Comparison of ENCODE assay signal across 9 cellular contexts in the genomic region with DNA sequence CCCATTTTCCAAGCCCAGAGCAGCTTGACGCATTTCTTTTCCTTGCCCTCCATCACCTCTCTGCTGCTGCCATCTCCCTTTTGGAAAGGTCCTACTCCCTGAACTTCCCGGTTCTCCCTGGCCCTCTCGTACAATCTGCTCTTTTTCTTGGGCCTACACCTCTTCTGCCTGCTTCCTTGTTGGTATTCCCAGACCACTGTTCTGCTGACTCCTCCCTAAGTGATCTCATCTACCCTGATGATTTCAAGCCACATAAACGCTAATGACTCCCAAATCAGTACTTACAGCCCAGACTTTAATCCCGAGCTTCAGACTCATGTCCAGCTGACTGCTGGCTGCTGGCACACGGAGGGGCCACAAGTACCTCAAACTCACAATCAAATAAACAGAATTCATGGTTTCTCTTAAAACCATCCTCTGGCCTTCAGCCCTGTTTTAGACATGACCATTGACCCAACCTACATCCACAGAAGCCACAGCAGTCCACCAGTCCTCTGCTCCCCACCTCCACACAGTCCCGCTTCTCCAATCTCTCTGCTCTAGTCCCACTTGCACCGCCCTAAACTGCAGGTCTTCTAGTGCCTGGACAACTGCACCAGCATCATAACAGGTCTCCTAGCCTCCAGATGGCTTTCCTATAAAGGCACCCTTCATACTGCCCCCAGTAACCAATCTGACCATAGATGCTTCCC. TPM values are rescaled to one million over a fixed set of nuclear protein-coding genes. Genes with fewer than 3 reads are reported as not detected.
DNase-seq lines count a peak whose midpoint lies in the region; ATAC-seq, FAIRE-seq and TF ChIP-seq lines count a peak whose summit lies in the region.
"Had no signal": no experiment of that assay in that cellular context is flagged by ENCODE, and none has a peak within 500 bp of the region (broad histone marks: within the 10 kb centered on the region; RNA-seq: fewer than 3 reads in every experiment).

No MANE protein-coding gene starts in this region.

- no peak overlapping the region for H2BK5ac ChIP-seq in mesenchymal stem cell (ENCODE audit: low read depth, low read length, poor library complexity, severe bottlenecking)

- POLR2A ChIA-PET in AG04449 (lab: Yijun Ruan, JAX) (no interaction called here), HCT116 (lab: Charles Lee) (no interaction called here), K562 (lab: Yijun Ruan, JAX) (interaction anchor here (0.6 to 1.1 kb wide), 3 partner anchors 12 to 255 kb away, joined by 3 read pairs; no protein-coding TSS in a partner anchor)

- TF ChIP-seq CTCF in AG04449 (IDR thresholded peaks at IDR 0.05; ENCODE audit: insufficient read depth, low read length, missing control alignments) (no peak), HCT116 (IDR thresholded peaks at IDR 0.05 in 2 of 3, conservative IDR thresholded peaks at IDR 0.05 in 1 of 3; ENCODE audit: borderline replicate concordance in 1 of 3, insufficient read depth in 1 of 3, low read depth in 2 of 3, low read length in 2 of 3) (no peak), K562 (IDR thresholded peaks at IDR 0.05 in 2 of 3, conservative IDR thresholded peaks at IDR 0.05 in 1 of 3; ENCODE audit: insufficient read depth in 2 of 3, low read depth in 1 of 3, low read length in 3 of 3) (no peak)

- DNase-seq in AG04449 (ENCODE audit: low read depth, low spot score) (peak; percentile 80), HCT116 (ENCODE audit: low read depth, low spot score) (no peak), K562 (ENCODE audit: extremely low read depth in 1 of 4, low spot score in 3 of 4) (peak in 1 of 4 experiments; percentile 7), mesenchymal stem cell (peak; percentile 86), UCSD-AML1 (lab: John Stamatoyannopoulos, UW; ENCODE audit: unreplicated experiment) (no peak), GM19239 (ENCODE audit: insufficient read length, low spot score) (no peak)
- no peak for DNase-seq in T-helper 2 cell treated with Interferon-gamma antibody and Interleukin-4, amounts not matched to agents 5 μg/mL and 100 μg/mL, for 36 hours (ENCODE audit: low spot score)

- in situ Hi-C loops in K562 (cut with MboI) = no loop called here

- no peaks in the 10 kb centered on the region for H3K79me1 ChIP-seq in mesenchymal stem cell (replicated peaks; ENCODE audit: low read length, poor library complexity, severe bottlenecking)

- H3K27me3 ChIP-seq in HCT116 (ENCODE audit: insufficient read depth, low read length) (no peaks in the 10 kb centered on the region), K562 (ENCODE audit: control insufficient read depth in 2 of 2, insufficient read depth in 2 of 2, low read length in 2 of 2) (no peaks in the 10 kb centered on the region), mesenchymal stem cell (ENCODE audit: control insufficient read depth in 1 of 2, insufficient read depth in 1 of 2, low read length in 2 of 2) (no peaks in the 10 kb centered on the region)

- H3K9ac ChIP-seq in HCT116 (ENCODE audit: low read length) (no peak overlapping the region), K562 (ENCODE audit: insufficient read depth in 1 of 2, low read depth in 2 of 2, low read length in 2 of 2) (no peak overlapping the region), mesenchymal stem cell (ENCODE audit: low read length) (peak overlapping the region; percentile 70)

- H3K36me3 Mint-ChIP-seq in T-helper 2 cell treated with Interferon-gamma antibody and Interleukin-4, amounts not matched to agents 5 μg/mL and 100 μg/mL, for 36 hours (ENCODE audit: low read depth) = peaks cover 58% of the 10 kb centered on the region

- H3K9me3 ChIP-seq in HCT116 (ENCODE audit: control insufficient read depth in 1 of 2, insufficient read depth in 1 of 2, low read depth in 1 of 2, low read length in 2 of 2) (no peaks in the 10 kb centered on the region), K562 (replicated peaks; ENCODE audit: control insufficient read depth, insufficient read depth, low read depth, low read length) (no peaks in the 10 kb centered on the region), mesenchymal stem cell (ENCODE audit: control insufficient read depth, low read length) (no peaks in the 10 kb centered on the region)

- H2AFZ ChIP-seq in HCT116 (ENCODE audit: low read depth, low read length, poor library complexity, severe bottlenecking) = no peak overlapping the region
- no peak overlapping the region for H2AFZ ChIP-seq in K562 (ENCODE audit: low read depth, low read length)
- H2AFZ ChIP-seq in mesenchymal stem cell (ENCODE audit: low read depth, low read length) = no peak overlapping the region

- intact Hi-C loops in HCT116 (cut with micrococcal nuclease) = no loop called here
- intact Hi-C loops in K562 (cut with micrococcal nuclease) = no loop called here

- CTCF ChIA-PET in AG04449 (lab: Yijun Ruan, JAX) = no interaction called here
- CTCF ChIA-PET in HCT116 (lab: Charles Lee) = interaction anchor here (1.3 kb wide), 1 partner anchor 250 kb away, joined by 3 read pairs; no protein-coding TSS in a partner anchor
- CTCF ChIA-PET in K562 (lab: Yijun Ruan, JAX; ENCODE audit: low intra/inter-chr PET ratio) = no interaction called here

- no peak overlapping the region for H2BK15ac ChIP-seq in mesenchymal stem cell (ENCODE audit: low read depth, poor library complexity, severe bottlenecking)

- FAIRE-seq in K562 (lab: Jason Lieb, UNC) (no peak), GM19239 (lab: Jason Lieb, UNC) (no peak)

- peak overlapping the region in 1 of 2 experiments; percentile 64 for H2BK12ac ChIP-seq in mesenchymal stem cell (ENCODE audit: low read length in 2 of 2)

- no peaks in the 10 kb centered on the region for H4K20me1 ChIP-seq in HCT116 (ENCODE audit: insufficient read depth)
- no peaks in the 10 kb centered on the region for H4K20me1 ChIP-seq in K562 (replicated peaks; ENCODE audit: control insufficient read depth, insufficient read depth, low read length)

- ATAC-seq in HCT116 (peak; percentile 35), K562 (peak; percentile 34), GM18520 (IDR thresholded peaks at IDR 0.05; ENCODE audit: unreplicated experiment) (no peak)

- peak overlapping the region; percentile 62 for H4K91ac ChIP-seq in mesenchymal stem cell (ENCODE audit: low read length)

- H3K4me2 ChIP-seq in HCT116 (ENCODE audit: low read length) = no peak overlapping the region
- H3K4me2 ChIP-seq in K562 (ENCODE audit: insufficient read depth, low read length) = no peak overlapping the region
- no peak overlapping the region for H3K4me2 ChIP-seq in mesenchymal stem cell (ENCODE audit: low read length, poor library complexity, severe bottlenecking)

- H3K4me1 ChIP-seq in HCT116 (ENCODE audit: control insufficient read depth in 1 of 2, insufficient read depth in 2 of 2, low read length in 2 of 2) (no peaks in the 10 kb centered on the region), K562 (replicated peaks in 1 of 2; ENCODE audit: control insufficient read depth in 2 of 2, insufficient read depth in 2 of 2, low read length in 2 of 2) (no peaks in the 10 kb centered on the region), mesenchymal stem cell (ENCODE audit: control insufficient read depth, insufficient read depth, low read depth, low read length) (peaks cover 3% of the 10 kb centered on the region)

- TSS peak; percentile 8 for BruUV-seq in HCT116 (replicated peaks; lab: Mats Ljungman, UMichigan)
- BruUV-seq in K562 (replicated peaks; lab: Mats Ljungman, UMichigan) = no TSS peak

- TF ChIP-seq RAD21 in HCT116 (IDR thresholded peaks at IDR 0.05; ENCODE audit: low read depth) (no peak), K562 (CRISPR knock-in tag; conservative IDR thresholded peaks at IDR 0.05 in 1 of 2, IDR thresholded peaks at IDR 0.05 in 1 of 2) (no peak)

- no peaks in the 10 kb centered on the region for H3K27me3 Mint-ChIP-seq in T-helper 2 cell treated with Interferon-gamma antibody and Interleukin-4, amounts not matched to agents 5 μg/mL and 100 μg/mL, for 36 hours (ENCODE audit: low read depth)

- H3K18ac ChIP-seq in mesenchymal stem cell (ENCODE audit: low read depth in 1 of 2, low read length in 2 of 2) = peak overlapping the region; percentile 55 to 61

- H3K4ac ChIP-seq in mesenchymal stem cell (ENCODE audit: low read depth in 1 of 2, low read length in 2 of 2) = peak overlapping the region; percentile 13 to 59

- peak overlapping the region; percentile 69 for H4K8ac ChIP-seq in mesenchymal stem cell (ENCODE audit: low read length)

- no peak overlapping the region for H3K14ac ChIP-seq in mesenchymal stem cell (ENCODE audit: low read length in 2 of 2)

- H3K27ac ChIP-seq in HCT116 (ENCODE audit: low read depth, low read length) (0 out of 2 replicates have a peak overlapping the region, but pooled peaks have one; percentile 14), K562 (ENCODE audit: extremely low read depth, low read depth, low read length) (no peak overlapping the region), mesenchymal stem cell (ENCODE audit: low read length, poor library complexity, severe bottlenecking) (no peak overlapping the region)

- H2BK120ac ChIP-seq in mesenchymal stem cell (ENCODE audit: low read depth, low read length) = no peak overlapping the region

- TF ChIP-seq EP300 in K562 (IDR thresholded peaks at IDR 0.05; ENCODE audit: low read length) = no peak

- no peak for TF ChIP-seq POLR2A in HCT116 (IDR thresholded peaks at IDR 0.05; ENCODE audit: borderline replicate concordance, extremely low read depth, insufficient read depth, insufficient read length)
- peak; percentile 20 for TF ChIP-seq POLR2A in K562 (conservative IDR thresholded peaks at IDR 0.05)

- 76% methylated on average over 8 of the region's 8 CpGs for WGBS in K562 (ENCODE audit: insufficient coverage, low coverage, missing lambda C conversion rate)
- WGBS in mesenchymal stem cell = 79% methylated on average over 8 of the region's 8 CpGs

- no peak overlapping the region for H3K4me3 ChIP-seq in AG04449 (ENCODE audit: low read depth, low read length)
- no peak overlapping the region for H3K4me3 ChIP-seq in HCT116 (replicated peaks in 1 of 2; ENCODE audit: low read depth in 1 of 2, low read length in 2 of 2)
- no peak overlapping the region for H3K4me3 ChIP-seq in K562
- no peak overlapping the region for H3K4me3 ChIP-seq in mesenchymal stem cell (ENCODE audit: insufficient read depth in 1 of 2, low read depth in 1 of 2, low read length in 2 of 2)
- H3K4me3 ChIP-seq: skin epidermis had no signal

- H3K9me3 Mint-ChIP-seq in T-helper 2 cell treated with Interferon-gamma antibody and Interleukin-4, amounts not matched to agents 5 μg/mL and 100 μg/mL, for 36 hours = no peaks in the 10 kb centered on the region

- RAD21 ChIA-PET in HCT116 (lab: Charles Lee; ENCODE audit: low non-redundant PET in 1 of 2, low total read pairs in 2 of 2, uncharacterized antibody in 2 of 2, unreplicated experiment in 2 of 2) = no interaction called here

- H3K9me2 ChIP-seq in HCT116 (ENCODE audit: insufficient read depth) = no peaks in the 10 kb centered on the region

- no peaks in the 10 kb centered on the region for H3K79me2 ChIP-seq in HCT116 (ENCODE audit: insufficient read depth, low read length)
- no peaks in the 10 kb centered on the region for H3K79me2 ChIP-seq in K562 (ENCODE audit: control insufficient read depth, insufficient read depth, low read length)

- no peaks in the 10 kb centered on the region for H3K9me1 ChIP-seq in K562 (ENCODE audit: control insufficient read depth, insufficient read depth, low read length)

- peaks cover 9% of the 10 kb centered on the region for H3K4me1 Mint-ChIP-seq in T-helper 2 cell treated with Interferon-gamma antibody and Interleukin-4, amounts not matched to agents 5 μg/mL and 100 μg/mL, for 36 hours (ENCODE audit: low read depth)

- H3K23ac ChIP-seq in mesenchymal stem cell (ENCODE audit: low read length in 2 of 2) = no peak overlapping the region

- H3K4me3 Mint-ChIP-seq in T-helper 2 cell treated with Interferon-gamma antibody and Interleukin-4, amounts not matched to agents 5 μg/mL and 100 μg/mL, for 36 hours = no peak overlapping the region

- H3K27ac Mint-ChIP-seq in T-helper 2 cell treated with Interferon-gamma antibody and Interleukin-4, amounts not matched to agents 5 μg/mL and 100 μg/mL, for 36 hours = no peak overlapping the region

- no peak overlapping the region for H2AK5ac ChIP-seq in mesenchymal stem cell (ENCODE audit: low read length, severe bottlenecking)

- H3K36me3 ChIP-seq in HCT116 (ENCODE audit: control insufficient read depth in 1 of 2, insufficient read depth in 2 of 2, low read length in 2 of 2) = peaks cover 8 to 23% of the 10 kb centered on the region in 2 experiments; a peak in 3 of 4 replicates
- H3K36me3 ChIP-seq in K562 (ENCODE audit: control insufficient read depth, insufficient read depth, low read length) = peaks cover 57% of the 10 kb centered on the region
- H3K36me3 ChIP-seq in mesenchymal stem cell (ENCODE audit: control insufficient read depth in 1 of 2, insufficient read depth in 2 of 2, low read depth in 1 of 2, low read length in 2 of 2) = peaks cover 31 to 57% of the 10 kb centered on the region in 2 experiments

RNA-seq across cellular contexts. Expression of a gene that starts 57.6 kb away (rescaled TPM):
- total RNA-seq in HCT116 (2021; ENCODE audit: unreplicated experiment) = 52.0 TPM
- 40.0 and 42.4 TPM in 2 replicates for polyA plus RNA-seq in HCT116 (2012)
- 33.5 and 35.6 TPM in 2 replicates for total RNA-seq in K562 (2011; cell fraction: chromatin; rRNA removed; ENCODE audit: low replicate concordance)
- total RNA-seq in K562 (2011; cell fraction: nucleolus; rRNA removed) = 28.7 and 29.0 TPM in 2 replicates
- total RNA-seq in K562 (2011; cell fraction: nucleoplasm; rRNA removed) = 29.0 and 42.4 TPM in 2 replicates
- 48.8 and 50.9 TPM in 2 replicates for total RNA-seq in K562 (2014; rRNA removed)
- 68.8 and 79.5 TPM in 2 replicates for total RNA-seq in K562 (2014; rRNA removed; fragmentation: Illumina TruSeq; extraction: Trizol)
- 63.6 and 66.0 TPM in 2 replicates for total RNA-seq in K562 (2015; rRNA removed; fragmentation: Illumina TruSeq; extraction: Trizol)
- 55.9 and 58.6 TPM in 2 replicates for total RNA-seq in K562 (2021)
- 54.0 and 86.3 TPM in 2 replicates for polyA plus RNA-seq in K562 (2011; rRNA removed)
- polyA plus RNA-seq in K562 (2011; cell fraction: cytosol; rRNA removed) = 36.8 and 39.9 TPM in 2 replicates
- 20.6 and 25.8 TPM in 2 replicates for polyA plus RNA-seq in K562 (2011; cell fraction: nucleus; rRNA removed)
- polyA plus RNA-seq in K562 (2012) = 47.5 and 61.1 TPM in 2 replicates
- polyA plus RNA-seq in K562 (2014; fragmentation: Illumina TruSeq; extraction: Trizol) = 55.5 and 58.3 TPM in 2 replicates
- polyA plus RNA-seq in K562 (2014; fragmentation: Nextera tagmentation; extraction: Ambion mirVana) = 100 to 1,000 TPM in 1 of 2 experiments, 10 to 100 TPM in 1; 17.8 to 109 TPM
- 48.9 and 53.2 TPM in 2 replicates for polyA plus RNA-seq in K562 (2014; rRNA removed)
- 132 and 155 TPM in 2 replicates for polyA minus RNA-seq in K562 (2011; rRNA and poly(A)+ RNA removed)
- polyA minus RNA-seq in K562 (2011; cell fraction: cytosol; rRNA and poly(A)+ RNA removed) = 30.4 and 36.5 TPM in 2 replicates
- 42.8 and 47.0 TPM in 2 replicates for polyA minus RNA-seq in K562 (2011; cell fraction: nucleus; rRNA and poly(A)+ RNA removed)
- polyA plus RNA-seq in mesenchymal stem cell (2013, experiment 1 of 2) = 24.1 TPM
- polyA plus RNA-seq in mesenchymal stem cell (2013, experiment 2 of 2) = 25.7 TPM

RNA-seq across cellular contexts. Expression of a gene that starts 57.8 kb away (rescaled TPM):
- total RNA-seq in HCT116 (2021; ENCODE audit: unreplicated experiment) (4.6 TPM), K562 (2014; rRNA removed) (1.8 TPM in 2 replicates), K562 (2014; rRNA removed; fragmentation: Illumina TruSeq; extraction: Trizol) (3.4 and 4.9 TPM in 2 replicates), K562 (2015; rRNA removed; fragmentation: Illumina TruSeq; extraction: Trizol) (3.5 and 4.0 TPM in 2 replicates), K562 (2021) (1.9 and 3.2 TPM in 2 replicates)
- 3.3 and 5.3 TPM in 2 replicates for polyA plus RNA-seq in HCT116 (2012)
- 7.3 and 15.4 TPM in 2 replicates for total RNA-seq in K562 (2011; cell fraction: chromatin; rRNA removed; ENCODE audit: low replicate concordance)
- total RNA-seq in K562 (2011; cell fraction: nucleolus; rRNA removed) = 3.8 and 4.3 TPM in 2 replicates
- 10.1 and 19.7 TPM in 2 replicates for total RNA-seq in K562 (2011; cell fraction: nucleoplasm; rRNA removed)
- polyA plus RNA-seq in K562 (2011; rRNA removed) (2.2 and 3.9 TPM in 2 replicates), K562 (2014; fragmentation: Illumina TruSeq; extraction: Trizol) (1.7 and 2.1 TPM in 2 replicates), K562 (2014; fragmentation: Nextera tagmentation; extraction: Ambion mirVana) (1 to 10 TPM; 2.5 to 2.7 TPM), K562 (2014; rRNA removed) (1.8 and 1.9 TPM in 2 replicates)
- 0.46 and 0.96 TPM in 2 replicates for polyA plus RNA-seq in K562 (2011; cell fraction: cytosol; rRNA removed)
- 2.2 and 2.6 TPM in 2 replicates for polyA plus RNA-seq in K562 (2011; cell fraction: nucleus; rRNA removed)
- polyA plus RNA-seq in K562 (2012) = 2.0 and 3.1 TPM in 2 replicates
- polyA minus RNA-seq in K562 (2011; rRNA and poly(A)+ RNA removed) = 6.9 and 8.0 TPM in 2 replicates
- 2.6 and 2.7 TPM in 2 replicates for polyA minus RNA-seq in K562 (2011; cell fraction: cytosol; rRNA and poly(A)+ RNA removed)
- polyA minus RNA-seq in K562 (2011; cell fraction: nucleus; rRNA and poly(A)+ RNA removed) = 3.0 and 6.3 TPM in 2 replicates
- polyA plus RNA-seq in mesenchymal stem cell (2013, experiment 1 of 2) = 0.76 TPM
- 0.84 TPM for polyA plus RNA-seq in mesenchymal stem cell (2013, experiment 2 of 2)

Comparison
In these comparisons a context has a peak if more than half of its experiments do, and no peak if none do; other contexts are left out.
1. DNase-seq: peak in AG04449 (single experiment) and mesenchymal stem cell (single experiment); none in HCT116 (single experiment), UCSD-AML1 (single experiment), T-helper 2 cell treated with Interferon-gamma antibody and Interleukin-4, amounts not matched to agents 5 μg/mL and 100 μg/mL, for 36 hours (single experiment) and GM19239 (single experiment).